Comparison of ENCODE assay signal across 8 cellular contexts in the genomic region with DNA sequence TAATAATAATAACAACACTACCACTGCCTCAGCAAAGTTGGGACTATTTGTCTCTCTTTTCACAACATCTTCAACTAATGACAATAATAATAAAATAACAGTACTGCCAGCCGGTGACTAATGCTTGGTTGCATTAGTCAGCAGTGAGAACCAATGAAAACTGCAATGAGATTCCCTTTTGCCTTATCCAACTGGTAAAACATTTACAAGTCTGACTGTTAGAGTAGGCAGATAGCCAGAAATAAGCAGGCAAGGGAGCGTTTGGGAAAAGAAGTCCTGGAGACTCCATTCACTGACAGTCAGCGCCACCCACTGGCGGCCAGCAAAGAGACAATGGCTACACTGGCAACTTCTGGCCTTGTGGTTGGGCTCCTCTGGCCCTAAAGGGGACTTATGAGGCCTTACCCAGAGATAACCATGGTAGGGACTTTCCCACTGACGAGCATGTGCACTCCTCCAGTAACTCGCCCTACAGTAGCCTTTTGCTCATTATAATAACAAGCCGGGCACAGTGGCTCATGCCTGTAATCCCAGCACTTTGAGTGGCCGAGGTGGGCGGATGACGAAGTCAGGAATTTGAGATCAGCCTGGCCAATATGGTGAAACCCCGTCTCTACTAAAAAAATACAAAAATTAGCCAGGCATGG. TPM values are rescaled to one million over a fixed set of nuclear protein-coding genes. Genes with fewer than 3 reads are reported as not detected.
A peak's percentile ranks its signal among the peaks of the same experiment; 100 is the strongest.
DNase-seq lines count a peak whose midpoint lies in the region; ATAC-seq, FAIRE-seq and TF ChIP-seq lines count a peak whose summit lies in the region.

No MANE protein-coding gene starts in this region.

- FAIRE-seq in TTC549 (lab: Jason Lieb, UNC), result peak; percentile 45

- H3K9me3 Mint-ChIP-seq in CD8-positive, alpha-beta T cell, result no peaks in the 10 kb centered on the region

- H3K4me3 ChIP-seq in BJ (ENCODE audit: low read depth, low read length), result no peak overlapping the region
- H3K4me3 ChIP-seq in fibroblast of the aortic adventitia (ENCODE audit: low read depth, low read length), result no peak overlapping the region
- no peak overlapping the region for H3K4me3 ChIP-seq in CD8-positive, alpha-beta T cell (ENCODE audit: low read depth, low read length)

- H3K27me3 Mint-ChIP-seq in CD8-positive, alpha-beta T cell (ENCODE audit: low read depth), result peaks cover 2% of the 10 kb centered on the region

- peak; percentile 89 for TF ChIP-seq CTCF in BJ (IDR thresholded peaks at IDR 0.05; ENCODE audit: insufficient read depth, low read depth, low read length)
- TF ChIP-seq CTCF in fibroblast of the aortic adventitia (IDR thresholded peaks at IDR 0.05; ENCODE audit: insufficient read depth, low read length), result peak; percentile 82
- TF ChIP-seq CTCF in CD8-positive, alpha-beta T cell (IDR thresholded peaks at IDR 0.05), result no peak

- CTCF ChIA-PET in BJ (lab: Yijun Ruan, JAX), result interaction anchor here (0.6 to 6.8 kb wide), 6 partner anchors 11 to 350 kb away, joined by 3 to 71 read pairs (median 3); no protein-coding TSS in a partner anchor
- CTCF ChIA-PET in CD8-positive, alpha-beta T cell (lab: Charles Lee), result interaction anchor here (1.0 to 4.5 kb wide), 3 partner anchors 8 to 157 kb away, joined by 3 to 20 read pairs (median 3); no protein-coding TSS in a partner anchor

- POLR2A ChIA-PET in BJ (lab: Charles Lee), result no interaction called here
- POLR2A ChIA-PET in CD8-positive, alpha-beta T cell (lab: Charles Lee), result no interaction called here

- no peak overlapping the region for H3K27ac ChIP-seq in CD8-positive, alpha-beta T cell (ENCODE audit: low read depth, low read length)

- H3K27ac Mint-ChIP-seq in CD8-positive, alpha-beta T cell, result no peak overlapping the region

- peak; percentile 99 for DNase-seq in BJ (ENCODE audit: low read depth)
- DNase-seq in NCI-H187 (lab: John Stamatoyannopoulos, UW), result peak; percentile 23 to 40
- peak; percentile 99 for DNase-seq in fibroblast of the aortic adventitia (ENCODE audit: low read depth)
- peak; percentile 96 for DNase-seq in non-pigmented ciliary epithelial cell (ENCODE audit: low read depth)
- DNase-seq in SKM-1 (lab: John Stamatoyannopoulos, UW; ENCODE audit: unreplicated experiment), result no peak
- no peak for DNase-seq in CD8-positive, alpha-beta T cell

- H3K36me3 Mint-ChIP-seq in CD8-positive, alpha-beta T cell, result peaks cover 4% of the 10 kb centered on the region

- no peak overlapping the region for H3K4me3 Mint-ChIP-seq in CD8-positive, alpha-beta T cell

- peak; percentile 31 for ATAC-seq in GM18868 (IDR thresholded peaks at IDR 0.05; ENCODE audit: unreplicated experiment)
- ATAC-seq in CD8-positive, alpha-beta T cell, result no peak

- H3K36me3 ChIP-seq in BJ (ENCODE audit: control insufficient read depth, insufficient read depth, low read length), result no peaks in the 10 kb centered on the region
- no peaks in the 10 kb centered on the region for H3K36me3 ChIP-seq in CD8-positive, alpha-beta T cell (ENCODE audit: insufficient read depth, low read length)

- no peaks in the 10 kb centered on the region for H3K9me3 ChIP-seq in CD8-positive, alpha-beta T cell (ENCODE audit: low read length)

- intact Hi-C loops in CD8-positive, alpha-beta T cell (cut with DNase I, micrococcal nuclease), result loop anchor here (5.0 to 10.0 kb wide), 7 partner anchors 635 to 1182 kb away; a partner anchor contains a TSS

- peaks cover 19% of the 10 kb centered on the region for H3K4me1 ChIP-seq in CD8-positive, alpha-beta T cell (ENCODE audit: insufficient read depth, low read length)

- no peaks in the 10 kb centered on the region for H3K27me3 ChIP-seq in BJ (ENCODE audit: control insufficient read depth, insufficient read depth, low read length)
- no peaks in the 10 kb centered on the region for H3K27me3 ChIP-seq in CD8-positive, alpha-beta T cell (ENCODE audit: insufficient read depth, low read length)

- peaks cover 23% of the 10 kb centered on the region for H3K4me1 Mint-ChIP-seq in CD8-positive, alpha-beta T cell (ENCODE audit: low read depth)

RNA-seq across cellular contexts. Expression of a gene that starts 3.4 kb away (rescaled TPM):
- 27.7 and 32.4 TPM in 2 replicates for polyA plus RNA-seq in BJ (2011; rRNA removed)
- polyA minus RNA-seq in BJ (2011; rRNA and poly(A)+ RNA removed), result 21.3 and 22.2 TPM in 2 replicates
- total RNA-seq in fibroblast of the aortic adventitia (ENCODE audit: low replicate concordance), result 24.1 and 26.9 TPM in 2 replicates
- total RNA-seq in CD8-positive, alpha-beta T cell, result 10 to 100 TPM; 66.0 to 70.5 TPM

RNA-seq across cellular contexts. Expression of a gene that starts 21.2 kb away (rescaled TPM):
- polyA plus RNA-seq in BJ (2011; rRNA removed), result not detected in 2 replicates
- polyA minus RNA-seq in BJ (2011; rRNA and poly(A)+ RNA removed), result not detected in 2 replicates
- not detected in 2 replicates for total RNA-seq in fibroblast of the aortic adventitia (ENCODE audit: low replicate concordance)
- not detected for total RNA-seq in CD8-positive, alpha-beta T cell

Comparison
In these comparisons a context has a peak if more than half of its experiments do, and no peak if none do; other contexts are left out.
1. DNase-seq: peak in BJ (single experiment), NCI-H187 (2 of 2), fibroblast of the aortic adventitia (single experiment) and non-pigmented ciliary epithelial cell (single experiment); none in SKM-1 (single experiment) and CD8-positive, alpha-beta T cell (0 of 7).